8 cellular contexts compared by ENCODE assay signal in genomic region chr7:74850833-74851721, GRCh38. TPM values are rescaled to one million over a fixed set of nuclear protein-coding genes. Genes with fewer than 3 reads are reported as not detected.
DNase-seq lines count a peak whose midpoint lies in the region; ATAC-seq and TF ChIP-seq lines count a peak whose summit lies in the region.
"Not testable (repeated sequence)": the region's sequence is repeated elsewhere in the genome, so short reads cannot be mapped to it uniquely, and the experiment has no call there.

GTF2IRD2 (minus strand) TSS chr7:74851605; CDS start chr7:74836378, 15,227 bp downstream.

- POLR2A ChIA-PET in PC-3 (lab: Charles Lee; ENCODE audit: unreplicated experiment) = not testable (repeated sequence)

- H2AFZ ChIP-seq in PC-3 (ENCODE audit: low read length) = not testable (repeated sequence)

- H3K4me3 Mint-ChIP-seq in activated naive CD4-positive, alpha-beta T cell treated with anti-CD3 and anti-CD28 coated beads for 36 hours = peak within 1 kb of the TSS; percentile 66
- H3K4me3 Mint-ChIP-seq in nephron = peak within 1 kb of the TSS; percentile 73 to 80 (median 75)

- H3K4me3 ChIP-seq in DOHH2 (ENCODE audit: low read length) = peak within 1 kb of the TSS; percentile 52
- H3K4me3 ChIP-seq in PC-3 (ENCODE audit: low read length); thymus (ENCODE audit: low read length): not testable (repeated sequence)

- not testable (repeated sequence) for H3K4me1 ChIP-seq in DOHH2 (ENCODE audit: control insufficient read depth, low read length); PC-3 (ENCODE audit: insufficient read depth, low read length); thymus (ENCODE audit: control insufficient read depth, insufficient read depth, low read length)

- H3K9ac ChIP-seq in PC-3 (ENCODE audit: low read length) = not testable (repeated sequence)

- TF ChIP-seq CTCF in DOHH2 (IDR thresholded peaks at IDR 0.05; ENCODE audit: low read depth, low read length, poor library complexity, severe bottlenecking); PC-3 (conservative IDR thresholded peaks at IDR 0.05; ENCODE audit: low read depth, low read length); nephron (IDR thresholded peaks at IDR 0.05; ENCODE audit: unreplicated experiment in 3 of 3): not testable (repeated sequence)

- peak within 1 kb of the TSS; percentile 37; the same call in 1 of the 2 replicates for H3K27ac ChIP-seq in DOHH2 (ENCODE audit: low read depth, low read length)
- not testable (repeated sequence) for H3K27ac ChIP-seq in PC-3 (ENCODE audit: low read length); thymus (ENCODE audit: low read depth)

- CTCF ChIA-PET in PC-3 (lab: Charles Lee); activated naive CD4-positive, alpha-beta T cell treated with anti-CD3 and anti-CD28 coated beads for 36 hours (lab: Charles Lee): not testable (repeated sequence)

- intact Hi-C loops in PC-3 (cut with micrococcal nuclease); activated naive CD4-positive, alpha-beta T cell treated with anti-CD3 and anti-CD28 coated beads for 36 hours (cut with micrococcal nuclease): not testable (repeated sequence)

- H3K9me3 ChIP-seq in DOHH2 (ENCODE audit: control insufficient read depth, insufficient read depth, low read length); PC-3 (ENCODE audit: low read length); thymus (ENCODE audit: control insufficient read depth): not testable (repeated sequence)

- not testable (repeated sequence) for H4K20me1 ChIP-seq in DOHH2 (ENCODE audit: control insufficient read depth, insufficient read depth, low read depth, low read length); PC-3 (ENCODE audit: low read length)

- H3F3A ChIP-seq in DOHH2 (ENCODE audit: control insufficient read depth, insufficient read depth); PC-3 (ENCODE audit: low read length, unreplicated experiment): not testable (repeated sequence)

- H3K27me3 Mint-ChIP-seq in activated naive CD4-positive, alpha-beta T cell treated with anti-CD3 and anti-CD28 coated beads for 36 hours (ENCODE audit: low read depth); nephron (ENCODE audit: low read depth): not testable (repeated sequence)

- H3K4me2 ChIP-seq in DOHH2 (ENCODE audit: low read length) = 0 out of 2 replicates have a peak within 1 kb of the TSS, but pooled peaks have one; percentile 21
- not testable (repeated sequence) for H3K4me2 ChIP-seq in PC-3 (ENCODE audit: low read length)

- not testable (repeated sequence) for H3K9me2 ChIP-seq in DOHH2 (replicated peaks; ENCODE audit: control insufficient read depth, low read length); PC-3 (replicated peaks; ENCODE audit: low read length)

- BruUV-seq in PC-3 (replicated peaks; lab: Mats Ljungman, UMichigan) = not testable (repeated sequence)

- WGBS in thymus = no CpG with 5 or more reads among the region's 97 CpGs

- peak; percentile 83 for ATAC-seq in GM21390 (IDR thresholded peaks at IDR 0.05; ENCODE audit: unreplicated experiment)
- peak; percentile 86 for ATAC-seq in HG03066 (IDR thresholded peaks at IDR 0.05; ENCODE audit: low read depth, unreplicated experiment)
- peak; percentile 87 for ATAC-seq in PC-3

- H3K27ac Mint-ChIP-seq in activated naive CD4-positive, alpha-beta T cell treated with anti-CD3 and anti-CD28 coated beads for 36 hours = peak within 1 kb of the TSS; percentile 72
- H3K27ac Mint-ChIP-seq in nephron = peak within 1 kb of the TSS in 2 of 3 experiments; percentile 67 to 78

- H3K27me3 ChIP-seq in DOHH2 (ENCODE audit: control insufficient read depth, low read length); PC-3 (ENCODE audit: low read length); thymus (ENCODE audit: control insufficient read depth, insufficient read depth): not testable (repeated sequence)

- DNase-seq in PC-3 = not testable (repeated sequence)
- peak; percentile 75 for DNase-seq in activated naive CD4-positive, alpha-beta T cell treated with anti-CD3 and anti-CD28 coated beads for 36 hours
- DNase-seq in globus pallidus (ENCODE audit: low spot score) = peak; percentile 17

- H3K36me3 ChIP-seq in DOHH2 (ENCODE audit: control insufficient read depth, low read length); PC-3 (ENCODE audit: low read depth, low read length); thymus (ENCODE audit: control insufficient read depth, insufficient read depth): not testable (repeated sequence)

- not testable (repeated sequence) for H3K79me2 ChIP-seq in DOHH2 (ENCODE audit: control insufficient read depth, low read length); PC-3 (ENCODE audit: low read length)

- H3K36me3 Mint-ChIP-seq in activated naive CD4-positive, alpha-beta T cell treated with anti-CD3 and anti-CD28 coated beads for 36 hours (ENCODE audit: low read depth); nephron (ENCODE audit: low read depth): not testable (repeated sequence)

- not testable (repeated sequence) for H3K4me1 Mint-ChIP-seq in activated naive CD4-positive, alpha-beta T cell treated with anti-CD3 and anti-CD28 coated beads for 36 hours (ENCODE audit: low read depth); nephron

- H3K9me3 Mint-ChIP-seq in activated naive CD4-positive, alpha-beta T cell treated with anti-CD3 and anti-CD28 coated beads for 36 hours; nephron: not testable (repeated sequence)

RNA-seq across cellular contexts. Expression of gene GTF2IRD2, which starts in this region (rescaled TPM):
- 0.63 and 3.0 TPM in 2 replicates for total RNA-seq in PC-3 (2014; rRNA removed)
- 1 to 10 TPM; 2.0 to 2.1 TPM for total RNA-seq in activated naive CD4-positive, alpha-beta T cell treated with anti-CD3 and anti-CD28 coated beads for 36 hours
- polyA plus RNA-seq in thymus = 17.5 TPM
